8 cellular contexts compared by ENCODE assay signal in genomic region chr10:101012525-101013364, GRCh38. TPM values are rescaled to one million over a fixed set of nuclear protein-coding genes. Genes with fewer than 3 reads are reported as not detected.
DNase-seq lines count a peak whose midpoint lies in the region; ATAC-seq and TF ChIP-seq lines count a peak whose summit lies in the region.

No MANE protein-coding gene starts in this region.

- H3K36me3 ChIP-seq in MG63: no peaks in the 10 kb centered on the region
- peaks cover 4% of the 10 kb centered on the region; the same call in 1 of the 2 replicates for H3K36me3 ChIP-seq in SJSA1
- no peaks in the 10 kb centered on the region for H3K36me3 ChIP-seq in prostate gland
- no peaks in the 10 kb centered on the region for H3K36me3 ChIP-seq in uterus

- DNase-seq in EL (peak; percentile 96), MG63 (peak; percentile 90), SJSA1 (ENCODE audit: low read depth in 1 of 2, low spot score in 2 of 2) (peak; percentile 97 to 98), glutamatergic neuron (peak; percentile 86), prostate gland (ENCODE audit: low spot score) (peak; percentile 84), uterus (peak; percentile 86 to 91)
- DNase-seq in activated naive CD4-positive, alpha-beta T cell treated with anti-CD3 and anti-CD28 coated beads, Interleukin-2, amount 50 U/mL, for 16 hours: peak; percentile 74

- H3K4me1 ChIP-seq in SJSA1 (replicated peaks): peaks cover 69% of the 10 kb centered on the region
- no peaks in the 10 kb centered on the region for H3K4me1 ChIP-seq in prostate gland (replicated peaks)
- peaks cover 4% of the 10 kb centered on the region in 2 donors for H3K4me1 ChIP-seq in uterus

- no peaks in the 10 kb centered on the region for H3K36me3 Mint-ChIP-seq in glutamatergic neuron (ENCODE audit: unreplicated experiment)

- H3K4me1 Mint-ChIP-seq in glutamatergic neuron (ENCODE audit: low read depth, unreplicated experiment): peaks cover 17% of the 10 kb centered on the region

- H3K27ac ChIP-seq in SJSA1: no peak overlapping the region
- H3K27ac ChIP-seq in prostate gland: peak overlapping the region in 1 of 2 donors; percentile 12
- peak overlapping the region; percentile 13 to 60 for H3K27ac ChIP-seq in uterus

- H3K27me3 Mint-ChIP-seq in glutamatergic neuron (ENCODE audit: unreplicated experiment): peaks cover 10% of the 10 kb centered on the region

- no peak for TF ChIP-seq POLR2A in prostate gland (IDR thresholded peaks at IDR 0.05)
- TF ChIP-seq POLR2A in uterus (IDR thresholded peaks at IDR 0.05): no peak

- H3K27me3 ChIP-seq in MG63: no peaks in the 10 kb centered on the region
- H3K27me3 ChIP-seq in SJSA1 (replicated peaks): no peaks in the 10 kb centered on the region
- no peaks in the 10 kb centered on the region for H3K27me3 ChIP-seq in prostate gland (replicated peaks; ENCODE audit: insufficient read depth)
- H3K27me3 ChIP-seq in uterus: no peaks in the 10 kb centered on the region

- H3K27ac Mint-ChIP-seq in glutamatergic neuron (ENCODE audit: unreplicated experiment): peak overlapping the region; percentile 26

- H3K9me3 Mint-ChIP-seq in glutamatergic neuron (ENCODE audit: unreplicated experiment): peaks cover 15% of the 10 kb centered on the region

- no peak overlapping the region for H3K4me3 ChIP-seq in MG63
- H3K4me3 ChIP-seq in SJSA1: no peak overlapping the region
- no peak overlapping the region for H3K4me3 ChIP-seq in prostate gland
- no peak overlapping the region for H3K4me3 ChIP-seq in uterus

- intact Hi-C loops in prostate gland (cut with DNase I) (loop anchor here (1.0 to 10.0 kb wide), 2 partner anchors 15 to 448 kb away; no protein-coding TSS in a partner anchor), uterus (cut with DNase I; ENCODE audit: low total_unique reads) (no loop called here)

- H3K9me3 ChIP-seq in MG63 (no peaks in the 10 kb centered on the region), SJSA1 (replicated peaks) (no peaks in the 10 kb centered on the region), prostate gland (no peaks in the 10 kb centered on the region), uterus (no peaks in the 10 kb centered on the region)

- ATAC-seq in GM21825 (IDR thresholded peaks at IDR 0.05; ENCODE audit: unreplicated experiment): peak; percentile 79

- TF ChIP-seq CTCF in glutamatergic neuron (IDR thresholded peaks at IDR 0.05; ENCODE audit: partially characterized antibody, unreplicated experiment) (peak; percentile 84), prostate gland (IDR thresholded peaks at IDR 0.05) (peak; percentile 69 to 96 (median 84)), uterus (IDR thresholded peaks at IDR 0.05) (peak; percentile 80 to 93 (median 88))

- no peak overlapping the region for H3K4me3 Mint-ChIP-seq in glutamatergic neuron (ENCODE audit: unreplicated experiment)

- WGBS in prostate gland: 24% methylated on average over 14 of the region's 14 CpGs

RNA-seq across cellular contexts. Expression of gene LZTS2, which starts 13.1 kb away (rescaled TPM):
- total RNA-seq in MG63 (2014; rRNA removed; shearing (Covaris generic); ENCODE audit: low replicate concordance): 60.9 and 64.4 TPM in 2 replicates
- total RNA-seq in SJSA1 (2014; rRNA removed; shearing (Covaris generic)): 70.0 and 72.8 TPM in 2 replicates
- total RNA-seq in glutamatergic neuron (ENCODE audit: unreplicated experiment) (56.7 TPM), prostate gland (100 to 1,000 TPM; 108 to 189 TPM), uterus (100 to 1,000 TPM in 2 of 4 donors, 10 to 100 TPM in 2; 51.5 to 123 (median 85.2) TPM)

RNA-seq across cellular contexts. Expression of gene PDZD7, which starts 18.2 kb away (rescaled TPM):
- 1.4 and 2.5 TPM in 2 replicates for total RNA-seq in MG63 (2014; rRNA removed; shearing (Covaris generic); ENCODE audit: low replicate concordance)
- total RNA-seq in SJSA1 (2014; rRNA removed; shearing (Covaris generic)): 0.50 and 1.3 TPM in 2 replicates
- total RNA-seq in glutamatergic neuron (ENCODE audit: unreplicated experiment) (1.5 TPM), prostate gland (1 to 10 TPM in 1 of 2 donors, under 1 TPM in 1; 0.82 to 1.5 TPM), uterus (1 to 10 TPM in 1 of 4 donors, under 1 TPM in 2, not detected in 1; under 0.01 to 1.3 (median 0.61) TPM)

RNA-seq across cellular contexts. Expression of gene SFXN3, which starts 18.3 kb away (rescaled TPM):
- 27.4 and 38.5 TPM in 2 replicates for total RNA-seq in MG63 (2014; rRNA removed; shearing (Covaris generic); ENCODE audit: low replicate concordance)
- total RNA-seq in SJSA1 (2014; rRNA removed; shearing (Covaris generic)): 29.6 and 52.4 TPM in 2 replicates
- total RNA-seq in glutamatergic neuron (ENCODE audit: unreplicated experiment) (5.2 TPM), prostate gland (10 to 100 TPM; 20.7 to 65.4 TPM), uterus (100 to 1,000 TPM in 1 of 4 donors, 10 to 100 TPM in 3; 34.6 to 161 (median 58.1) TPM)

RNA-seq across cellular contexts. Expression of gene TWNK, which starts 25.4 kb away (rescaled TPM):
- total RNA-seq in MG63 (2014; rRNA removed; shearing (Covaris generic); ENCODE audit: low replicate concordance): 13.3 and 14.6 TPM in 2 replicates
- total RNA-seq in SJSA1 (2014; rRNA removed; shearing (Covaris generic)): 4.3 and 7.5 TPM in 2 replicates
- total RNA-seq in glutamatergic neuron (ENCODE audit: unreplicated experiment) (10.1 TPM), prostate gland (10 to 100 TPM in 1 of 2 donors, 1 to 10 TPM in 1; 9.7 to 17.3 TPM), uterus (10 to 100 TPM in 1 of 4 donors, 1 to 10 TPM in 2, under 1 TPM in 1; 0.51 to 11.8 (median 6.2) TPM)

RNA-seq across cellular contexts. Expression of gene MRPL43, which starts 25.4 kb away (rescaled TPM):
- total RNA-seq in MG63 (2014; rRNA removed; shearing (Covaris generic); ENCODE audit: low replicate concordance): 85.9 and 134 TPM in 2 replicates
- 63.7 and 69.4 TPM in 2 replicates for total RNA-seq in SJSA1 (2014; rRNA removed; shearing (Covaris generic))
- total RNA-seq in glutamatergic neuron (ENCODE audit: unreplicated experiment): 58.2 TPM
- total RNA-seq in prostate gland: 100 to 1,000 TPM in 1 of 2 donors, 10 to 100 TPM in 1; 98.3 to 119 TPM
- total RNA-seq in uterus: 100 to 1,000 TPM in 1 of 4 donors, 10 to 100 TPM in 3; 36.9 to 134 (median 51.8) TPM
